20 cellular contexts compared by ENCODE assay signal in genomic region chr20:63377256-63378114, GRCh38. TPM values are rescaled to one million over a fixed set of nuclear protein-coding genes. Genes with fewer than 3 reads are reported as not detected.
DNase-seq lines count a peak whose midpoint lies in the region; TF ChIP-seq lines count a peak whose summit lies in the region.
"Had no signal": no experiment of that assay in that cellular context is flagged by ENCODE, and none has a peak within 500 bp of the region (broad histone marks: within the 10 kb centered on the region; RNA-seq: fewer than 3 reads in every experiment).

No MANE protein-coding gene starts in this region.

- TF ChIP-seq EP300 in sigmoid colon (IDR thresholded peaks at IDR 0.05): no peak
- no peak for TF ChIP-seq EP300 in esophagus muscularis mucosa (IDR thresholded peaks at IDR 0.05)

- no peaks in the 10 kb centered on the region for H3K36me3 ChIP-seq in H7 (replicated peaks; ENCODE audit: control insufficient read depth, insufficient read depth, low read length)
- no peaks in the 10 kb centered on the region for H3K36me3 ChIP-seq in WERI-Rb-1
- H3K36me3 ChIP-seq in sigmoid colon: no peaks in the 10 kb centered on the region
- no peaks in the 10 kb centered on the region for H3K36me3 ChIP-seq in esophagus muscularis mucosa
- H3K36me3 ChIP-seq: BLaER1 had no signal

- no peak overlapping the region for H3K27ac ChIP-seq in WERI-Rb-1
- no peak overlapping the region for H3K27ac ChIP-seq in sigmoid colon
- H3K27ac ChIP-seq in esophagus muscularis mucosa (replicated peaks in 1 of 4): no peak overlapping the region
- H3K27ac ChIP-seq: BLaER1, body of pancreas, KMS-11, RWPE1 had no signal

- no peak overlapping the region for H3K4me3 ChIP-seq in H7 (ENCODE audit: insufficient read depth, low read depth, low read length)
- no peak overlapping the region for H3K4me3 ChIP-seq in WERI-Rb-1 (ENCODE audit: low read depth, low read length)
- H3K4me3 ChIP-seq in sigmoid colon: no peak overlapping the region
- H3K4me3 ChIP-seq in esophagus muscularis mucosa: no peak overlapping the region
- H3K4me3 ChIP-seq: BLaER1, body of pancreas had no signal

- H3K4me1 ChIP-seq in sigmoid colon (no peaks in the 10 kb centered on the region), esophagus muscularis mucosa (peaks cover 0 to 15% (median 0%) of the 10 kb centered on the region in 4 donors)
- H3K4me1 ChIP-seq: BLaER1, body of pancreas had no signal

- WGBS in sigmoid colon, 2 donors: 12 to 21% methylated on average over 36 of the region's 36 CpGs
- 3% methylated on average over 8 of the region's 36 CpGs for WGBS in esophagus muscularis mucosa

- H3K9me3 ChIP-seq in WERI-Rb-1 (ENCODE audit: severe bottlenecking) (no peaks in the 10 kb centered on the region), sigmoid colon (no peaks in the 10 kb centered on the region), esophagus muscularis mucosa (no peaks in the 10 kb centered on the region)
- H3K9me3 ChIP-seq: body of pancreas had no signal

- H3K27me3 ChIP-seq in H7 (ENCODE audit: control insufficient read depth, insufficient read depth, low read length) (no peaks in the 10 kb centered on the region), WERI-Rb-1 (ENCODE audit: insufficient read depth, low read depth, severe bottlenecking) (no peaks in the 10 kb centered on the region), sigmoid colon (peaks cover 13 to 99% (median 67%) of the 10 kb centered on the region in 3 donors), esophagus muscularis mucosa (peaks cover 0 to 100% (median 11%) of the 10 kb centered on the region in 4 donors)

- TF ChIP-seq POLR2A in sigmoid colon (IDR thresholded peaks at IDR 0.05): no peak
- TF ChIP-seq POLR2A in esophagus muscularis mucosa (IDR thresholded peaks at IDR 0.05; ENCODE audit: low read depth): no peak

- peak; percentile 20 for DNase-seq in DMS53 (lab: John Stamatoyannopoulos, UW)
- no peak for DNase-seq in DMS53 treated with DMSO at 0.1 percent for 48 hours (lab: John Stamatoyannopoulos, UW; ENCODE audit: unreplicated experiment)
- peak; percentile 95 for DNase-seq in H7
- DNase-seq in WERI-Rb-1: no peak
- peak; percentile 97 for DNase-seq in left kidney (ENCODE audit: low read depth, low spot score)
- no peak for DNase-seq in GOT3 (lab: John Stamatoyannopoulos, UW)
- no peak for DNase-seq in sigmoid colon
- no peak for DNase-seq in esophagus muscularis mucosa (ENCODE audit: extremely low spot score)
- DNase-seq: activated CD4-positive, alpha-beta T cell treated with anti-CD3 and anti-CD28 coated beads, Interleukin-2, amount 50 U/mL, for 48 hours; activated naive CD8-positive, alpha-beta T cell treated with anti-CD3 and anti-CD28 coated beads for 36 hours; activated T-cell treated with anti-CD3 and anti-CD28 coated beads, Interleukin-2, amount 50 U/mL, for 48 hours; body of pancreas; natural killer cell; NCI-H1930 had no signal

- TF ChIP-seq CTCF in WERI-Rb-1 (IDR thresholded peaks at IDR 0.05; ENCODE audit: low read depth, low read length) (0 out of 2 replicates have a peak, but pooled peaks have one; percentile 16), sigmoid colon (IDR thresholded peaks at IDR 0.05) (no peak), esophagus muscularis mucosa (IDR thresholded peaks at IDR 0.05) (no peak)

- intact Hi-C loops in sigmoid colon (cut with DNase I) (no loop called here), esophagus muscularis mucosa (cut with DNase I) (no loop called here)

RNA-seq across cellular contexts. Expression of gene CHRNA4, which starts 16.3 kb away (rescaled TPM):
- total RNA-seq in H7 (2014; rRNA removed; shearing (Covaris generic)): 2.0 TPM in 2 replicates
- total RNA-seq in sigmoid colon (1 to 10 TPM in 1 of 4 donors, not detected in 3; 1.1 TPM), esophagus muscularis mucosa (not detected)
- under 1 TPM in 1 of 3 donors, not detected in 2; 0.07 TPM for polyA plus RNA-seq in sigmoid colon
- total RNA-seq: activated naive CD8-positive, alpha-beta T cell treated with anti-CD3 and anti-CD28 coated beads for 36 hours; body of pancreas; glomerular endothelial cell; natural killer cell had no signal
- polyA plus RNA-seq: keratinocyte, urinary bladder had no signal

Comparison
In these comparisons a context has a peak if more than half of its experiments do, and no peak if none do; other contexts are left out.
1. DNase-seq: peak in DMS53 (single experiment), H7 (single experiment) and left kidney (single experiment); none in DMS53 treated with DMSO at 0.1 percent for 48 hours (single experiment), WERI-Rb-1 (single experiment), GOT3 (single experiment), sigmoid colon (single experiment) and esophagus muscularis mucosa (single experiment).